Comparison of ENCODE assay signal across 1 cellular context in the genomic region with DNA sequence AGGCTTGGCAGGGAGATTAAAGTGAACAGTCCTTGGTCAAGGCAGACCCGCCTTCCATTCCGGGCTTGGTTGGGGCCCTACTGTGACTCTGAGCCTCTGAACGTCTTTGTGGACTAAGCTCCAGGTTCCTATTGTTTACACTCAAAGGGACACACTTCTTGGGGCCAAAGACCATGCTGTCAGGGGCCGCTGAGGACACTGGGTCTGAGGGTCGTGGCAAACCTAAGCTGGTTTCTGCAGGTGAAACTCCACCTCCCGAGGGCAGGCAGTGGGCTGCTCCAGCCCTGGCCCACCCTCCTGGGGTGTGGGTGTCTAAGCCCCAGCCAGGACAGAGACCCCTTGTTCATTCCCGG.
A peak's percentile ranks its signal among the peaks of the same experiment; 100 is the strongest.
TF ChIP-seq lines count a peak whose summit lies in the region.

No MANE protein-coding gene starts in this region.

TF ChIP-seq in HepG2, 621 proteins besides CTCF, POLR2A, EP300 and RAD21 (continued from another document and continues in another):
- TF ChIP-seq, protein P1, sequence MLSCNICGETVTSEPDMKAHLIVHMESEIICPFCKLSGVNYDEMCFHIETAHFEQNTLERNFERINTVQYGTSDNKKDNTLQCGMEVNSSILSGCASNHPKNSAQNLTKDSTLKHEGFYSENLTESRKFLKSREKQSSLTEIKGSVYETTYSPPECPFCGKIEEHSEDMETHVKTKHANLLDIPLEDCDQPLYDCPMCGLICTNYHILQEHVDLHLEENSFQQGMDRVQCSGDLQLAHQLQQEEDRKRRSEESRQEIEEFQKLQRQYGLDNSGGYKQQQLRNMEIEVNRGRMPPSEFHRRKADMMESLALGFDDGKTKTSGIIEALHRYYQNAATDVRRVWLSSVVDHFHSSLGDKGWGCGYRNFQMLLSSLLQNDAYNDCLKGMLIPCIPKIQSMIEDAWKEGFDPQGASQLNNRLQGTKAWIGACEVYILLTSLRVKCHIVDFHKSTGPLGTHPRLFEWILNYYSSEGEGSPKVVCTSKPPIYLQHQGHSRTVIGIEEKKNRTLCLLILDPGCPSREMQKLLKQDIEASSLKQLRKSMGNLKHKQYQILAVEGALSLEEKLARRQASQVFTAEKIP (CRISPR knock-in tag; IDR thresholded peaks at IDR 0.05; ENCODE audit: borderline replicate concordance): no peak
- TF ChIP-seq ZNF572 (CRISPR knock-in tag; IDR thresholded peaks at IDR 0.05): peak; percentile 80; the same call in 1 of the 2 replicates
- no peak; the same call in 1 of the 2 replicates for TF ChIP-seq ZNF567 (CRISPR knock-in tag; IDR thresholded peaks at IDR 0.05; ENCODE audit: borderline replicate concordance)
- peak; percentile 40; the same call in 1 of the 2 replicates for TF ChIP-seq ZNF607 (CRISPR knock-in tag; IDR thresholded peaks at IDR 0.05; ENCODE audit: borderline replicate concordance)
- peak; percentile 77; the same call in 1 of the 2 replicates for TF ChIP-seq MBD4 (IDR thresholded peaks at IDR 0.05; ENCODE audit: borderline replicate concordance, low read length)
- TF ChIP-seq NCOA5 (CRISPR knock-in tag; IDR thresholded peaks at IDR 0.05): no peak
- TF ChIP-seq FOXA3 (CRISPR knock-in tag; IDR thresholded peaks at IDR 0.05): peak; percentile 44; the same call in 1 of the 2 replicates
- 0 out of 2 replicates have a peak, but pooled peaks have one; percentile 49 for TF ChIP-seq FOXC1 (CRISPR knock-in tag; IDR thresholded peaks at IDR 0.05; ENCODE audit: borderline replicate concordance)
- TF ChIP-seq BORCS8-MEF2B (CRISPR knock-in tag; IDR thresholded peaks at IDR 0.05): peak; percentile 51; the same call in 1 of the 2 replicates
- TF ChIP-seq ZC3H4 (CRISPR knock-in tag; IDR thresholded peaks at IDR 0.05; ENCODE audit: borderline replicate concordance): no peak
- peak; percentile 24; the same call in 1 of the 2 replicates for TF ChIP-seq HOXA3 (CRISPR knock-in tag; IDR thresholded peaks at IDR 0.05)
- peak; percentile 77; the same call in 1 of the 2 replicates for TF ChIP-seq SNAPC2 (CRISPR knock-in tag; IDR thresholded peaks at IDR 0.05)
- 0 out of 2 replicates have a peak, but pooled peaks have one; percentile 60 for TF ChIP-seq ZSCAN20 (CRISPR knock-in tag; IDR thresholded peaks at IDR 0.05; ENCODE audit: borderline replicate concordance)
- no peak for TF ChIP-seq HNRNPH1 (optimal IDR thresholded peaks at IDR 0.05; ENCODE audit: low read depth, low read length)
- no peak; the same call in 1 of the 2 replicates for TF ChIP-seq POLR2AphosphoS5 (IDR thresholded peaks at IDR 0.05; ENCODE audit: low read depth, low read length)
- TF ChIP-seq ZNF232 (CRISPR knock-in tag; IDR thresholded peaks at IDR 0.05; ENCODE audit: borderline replicate concordance): 0 out of 2 replicates have a peak, but pooled peaks have one; percentile 81
- TF ChIP-seq, protein P2, sequence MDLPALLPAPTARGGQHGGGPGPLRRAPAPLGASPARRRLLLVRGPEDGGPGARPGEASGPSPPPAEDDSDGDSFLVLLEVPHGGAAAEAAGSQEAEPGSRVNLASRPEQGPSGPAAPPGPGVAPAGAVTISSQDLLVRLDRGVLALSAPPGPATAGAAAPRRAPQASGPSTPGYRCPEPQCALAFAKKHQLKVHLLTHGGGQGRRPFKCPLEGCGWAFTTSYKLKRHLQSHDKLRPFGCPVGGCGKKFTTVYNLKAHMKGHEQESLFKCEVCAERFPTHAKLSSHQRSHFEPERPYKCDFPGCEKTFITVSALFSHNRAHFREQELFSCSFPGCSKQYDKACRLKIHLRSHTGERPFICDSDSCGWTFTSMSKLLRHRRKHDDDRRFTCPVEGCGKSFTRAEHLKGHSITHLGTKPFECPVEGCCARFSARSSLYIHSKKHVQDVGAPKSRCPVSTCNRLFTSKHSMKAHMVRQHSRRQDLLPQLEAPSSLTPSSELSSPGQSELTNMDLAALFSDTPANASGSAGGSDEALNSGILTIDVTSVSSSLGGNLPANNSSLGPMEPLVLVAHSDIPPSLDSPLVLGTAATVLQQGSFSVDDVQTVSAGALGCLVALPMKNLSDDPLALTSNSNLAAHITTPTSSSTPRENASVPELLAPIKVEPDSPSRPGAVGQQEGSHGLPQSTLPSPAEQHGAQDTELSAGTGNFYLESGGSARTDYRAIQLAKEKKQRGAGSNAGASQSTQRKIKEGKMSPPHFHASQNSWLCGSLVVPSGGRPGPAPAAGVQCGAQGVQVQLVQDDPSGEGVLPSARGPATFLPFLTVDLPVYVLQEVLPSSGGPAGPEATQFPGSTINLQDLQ (CRISPR knock-in tag; IDR thresholded peaks at IDR 0.05): no peak
- peak; percentile 42; the same call in 1 of the 2 replicates for TF ChIP-seq ZNF451 (CRISPR knock-in tag; IDR thresholded peaks at IDR 0.05)
- TF ChIP-seq, protein P3, sequence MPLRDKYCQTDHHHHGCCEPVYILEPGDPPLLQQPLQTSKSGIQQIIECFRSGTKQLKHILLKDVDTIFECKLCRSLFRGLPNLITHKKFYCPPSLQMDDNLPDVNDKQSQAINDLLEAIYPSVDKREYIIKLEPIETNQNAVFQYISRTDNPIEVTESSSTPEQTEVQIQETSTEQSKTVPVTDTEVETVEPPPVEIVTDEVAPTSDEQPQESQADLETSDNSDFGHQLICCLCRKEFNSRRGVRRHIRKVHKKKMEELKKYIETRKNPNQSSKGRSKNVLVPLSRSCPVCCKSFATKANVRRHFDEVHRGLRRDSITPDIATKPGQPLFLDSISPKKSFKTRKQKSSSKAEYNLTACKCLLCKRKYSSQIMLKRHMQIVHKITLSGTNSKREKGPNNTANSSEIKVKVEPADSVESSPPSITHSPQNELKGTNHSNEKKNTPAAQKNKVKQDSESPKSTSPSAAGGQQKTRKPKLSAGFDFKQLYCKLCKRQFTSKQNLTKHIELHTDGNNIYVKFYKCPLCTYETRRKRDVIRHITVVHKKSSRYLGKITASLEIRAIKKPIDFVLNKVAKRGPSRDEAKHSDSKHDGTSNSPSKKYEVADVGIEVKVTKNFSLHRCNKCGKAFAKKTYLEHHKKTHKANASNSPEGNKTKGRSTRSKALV (CRISPR knock-in tag; IDR thresholded peaks at IDR 0.05): 0 out of 2 replicates have a peak, but pooled peaks have one; percentile 12
- TF ChIP-seq, protein P4, sequence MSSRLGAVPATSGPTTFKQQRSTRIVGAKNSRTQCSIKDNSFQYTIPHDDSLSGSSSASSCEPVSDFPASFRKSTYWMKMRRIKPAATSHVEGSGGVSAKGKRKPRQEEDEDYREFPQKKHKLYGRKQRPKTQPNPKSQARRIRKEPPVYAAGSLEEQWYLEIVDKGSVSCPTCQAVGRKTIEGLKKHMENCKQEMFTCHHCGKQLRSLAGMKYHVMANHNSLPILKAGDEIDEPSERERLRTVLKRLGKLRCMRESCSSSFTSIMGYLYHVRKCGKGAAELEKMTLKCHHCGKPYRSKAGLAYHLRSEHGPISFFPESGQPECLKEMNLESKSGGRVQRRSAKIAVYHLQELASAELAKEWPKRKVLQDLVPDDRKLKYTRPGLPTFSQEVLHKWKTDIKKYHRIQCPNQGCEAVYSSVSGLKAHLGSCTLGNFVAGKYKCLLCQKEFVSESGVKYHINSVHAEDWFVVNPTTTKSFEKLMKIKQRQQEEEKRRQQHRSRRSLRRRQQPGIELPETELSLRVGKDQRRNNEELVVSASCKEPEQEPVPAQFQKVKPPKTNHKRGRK (CRISPR knock-in tag; IDR thresholded peaks at IDR 0.05): peak; percentile 64; the same call in 1 of the 2 replicates
- TF ChIP-seq, protein P5, sequence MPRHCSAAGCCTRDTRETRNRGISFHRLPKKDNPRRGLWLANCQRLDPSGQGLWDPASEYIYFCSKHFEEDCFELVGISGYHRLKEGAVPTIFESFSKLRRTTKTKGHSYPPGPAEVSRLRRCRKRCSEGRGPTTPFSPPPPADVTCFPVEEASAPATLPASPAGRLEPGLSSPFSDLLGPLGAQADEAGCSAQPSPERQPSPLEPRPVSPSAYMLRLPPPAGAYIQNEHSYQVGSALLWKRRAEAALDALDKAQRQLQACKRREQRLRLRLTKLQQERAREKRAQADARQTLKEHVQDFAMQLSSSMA (CRISPR knock-in tag; IDR thresholded peaks at IDR 0.05): 0 out of 2 replicates have a peak, but pooled peaks have one; percentile 16
- TF ChIP-seq ZNF878 (CRISPR knock-in tag; IDR thresholded peaks at IDR 0.05): 0 out of 2 replicates have a peak, but pooled peaks have one; percentile 46
- no peak for TF ChIP-seq CEBPG (CRISPR knock-in tag; IDR thresholded peaks at IDR 0.05)
- TF ChIP-seq SIX1 (CRISPR knock-in tag; IDR thresholded peaks at IDR 0.05; ENCODE audit: borderline replicate concordance): no peak
- TF ChIP-seq, protein P6, sequence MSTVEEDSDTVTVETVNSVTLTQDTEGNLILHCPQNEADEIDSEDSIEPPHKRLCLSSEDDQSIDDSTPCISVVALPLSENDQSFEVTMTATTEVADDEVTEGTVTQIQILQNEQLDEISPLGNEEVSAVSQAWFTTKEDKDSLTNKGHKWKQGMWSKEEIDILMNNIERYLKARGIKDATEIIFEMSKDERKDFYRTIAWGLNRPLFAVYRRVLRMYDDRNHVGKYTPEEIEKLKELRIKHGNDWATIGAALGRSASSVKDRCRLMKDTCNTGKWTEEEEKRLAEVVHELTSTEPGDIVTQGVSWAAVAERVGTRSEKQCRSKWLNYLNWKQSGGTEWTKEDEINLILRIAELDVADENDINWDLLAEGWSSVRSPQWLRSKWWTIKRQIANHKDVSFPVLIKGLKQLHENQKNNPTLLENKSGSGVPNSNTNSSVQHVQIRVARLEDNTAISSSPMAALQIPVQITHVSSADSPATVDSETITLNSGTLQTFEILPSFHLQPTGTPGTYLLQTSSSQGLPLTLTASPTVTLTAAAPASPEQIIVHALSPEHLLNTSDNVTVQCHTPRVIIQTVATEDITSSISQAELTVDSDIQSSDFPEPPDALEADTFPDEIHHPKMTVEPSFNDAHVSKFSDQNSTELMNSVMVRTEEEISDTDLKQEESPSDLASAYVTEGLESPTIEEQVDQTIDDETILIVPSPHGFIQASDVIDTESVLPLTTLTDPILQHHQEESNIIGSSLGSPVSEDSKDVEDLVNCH (CRISPR knock-in tag; IDR thresholded peaks at IDR 0.05): no peak
- TF ChIP-seq HNF4A (CRISPR knock-in tag; IDR thresholded peaks at IDR 0.05): peak; percentile 72
- TF ChIP-seq ZNF446 (CRISPR knock-in tag; IDR thresholded peaks at IDR 0.05): no peak
- TF ChIP-seq, protein P7, sequence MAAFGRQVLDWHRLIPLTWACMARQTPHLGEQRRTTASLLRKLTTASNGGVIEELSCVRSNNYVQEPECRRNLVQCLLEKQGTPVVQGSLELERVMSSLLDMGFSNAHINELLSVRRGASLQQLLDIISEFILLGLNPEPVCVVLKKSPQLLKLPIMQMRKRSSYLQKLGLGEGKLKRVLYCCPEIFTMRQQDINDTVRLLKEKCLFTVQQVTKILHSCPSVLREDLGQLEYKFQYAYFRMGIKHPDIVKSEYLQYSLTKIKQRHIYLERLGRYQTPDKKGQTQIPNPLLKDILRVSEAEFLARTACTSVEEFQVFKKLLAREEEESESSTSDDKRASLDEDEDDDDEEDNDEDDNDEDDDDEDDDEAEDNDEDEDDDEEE (CRISPR knock-in tag; IDR thresholded peaks at IDR 0.05): peak; percentile 72; the same call in 1 of the 2 replicates
- no peak for TF ChIP-seq ZNF550 (CRISPR knock-in tag; IDR thresholded peaks at IDR 0.05; ENCODE audit: borderline replicate concordance)
- TF ChIP-seq ZNF138 (CRISPR knock-in tag; IDR thresholded peaks at IDR 0.05; ENCODE audit: low read depth): no peak
- 0 out of 2 replicates have a peak, but pooled peaks have one; percentile 23 for TF ChIP-seq HDAC1 (CRISPR knock-in tag; IDR thresholded peaks at IDR 0.05)
- TF ChIP-seq, protein P8, sequence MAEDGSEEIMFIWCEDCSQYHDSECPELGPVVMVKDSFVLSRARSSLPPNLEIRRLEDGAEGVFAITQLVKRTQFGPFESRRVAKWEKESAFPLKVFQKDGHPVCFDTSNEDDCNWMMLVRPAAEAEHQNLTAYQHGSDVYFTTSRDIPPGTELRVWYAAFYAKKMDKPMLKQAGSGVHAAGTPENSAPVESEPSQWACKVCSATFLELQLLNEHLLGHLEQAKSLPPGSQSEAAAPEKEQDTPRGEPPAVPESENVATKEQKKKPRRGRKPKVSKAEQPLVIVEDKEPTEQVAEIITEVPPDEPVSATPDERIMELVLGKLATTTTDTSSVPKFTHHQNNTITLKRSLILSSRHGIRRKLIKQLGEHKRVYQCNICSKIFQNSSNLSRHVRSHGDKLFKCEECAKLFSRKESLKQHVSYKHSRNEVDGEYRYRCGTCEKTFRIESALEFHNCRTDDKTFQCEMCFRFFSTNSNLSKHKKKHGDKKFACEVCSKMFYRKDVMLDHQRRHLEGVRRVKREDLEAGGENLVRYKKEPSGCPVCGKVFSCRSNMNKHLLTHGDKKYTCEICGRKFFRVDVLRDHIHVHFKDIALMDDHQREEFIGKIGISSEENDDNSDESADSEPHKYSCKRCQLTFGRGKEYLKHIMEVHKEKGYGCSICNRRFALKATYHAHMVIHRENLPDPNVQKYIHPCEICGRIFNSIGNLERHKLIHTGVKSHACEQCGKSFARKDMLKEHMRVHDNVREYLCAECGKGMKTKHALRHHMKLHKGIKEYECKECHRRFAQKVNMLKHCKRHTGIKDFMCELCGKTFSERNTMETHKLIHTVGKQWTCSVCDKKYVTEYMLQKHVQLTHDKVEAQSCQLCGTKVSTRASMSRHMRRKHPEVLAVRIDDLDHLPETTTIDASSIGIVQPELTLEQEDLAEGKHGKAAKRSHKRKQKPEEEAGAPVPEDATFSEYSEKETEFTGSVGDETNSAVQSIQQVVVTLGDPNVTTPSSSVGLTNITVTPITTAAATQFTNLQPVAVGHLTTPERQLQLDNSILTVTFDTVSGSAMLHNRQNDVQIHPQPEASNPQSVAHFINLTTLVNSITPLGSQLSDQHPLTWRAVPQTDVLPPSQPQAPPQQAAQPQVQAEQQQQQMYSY (CRISPR knock-in tag; IDR thresholded peaks at IDR 0.05): 0 out of 2 replicates have a peak, but pooled peaks have one; percentile 18
- TF ChIP-seq GPN1 (CRISPR knock-in tag; IDR thresholded peaks at IDR 0.05; ENCODE audit: borderline replicate concordance): no peak
- TF ChIP-seq TOPORS (CRISPR knock-in tag; IDR thresholded peaks at IDR 0.05): no peak
- 0 out of 2 replicates have a peak, but pooled peaks have one; percentile 18 for TF ChIP-seq DR1 (CRISPR knock-in tag; IDR thresholded peaks at IDR 0.05)
- TF ChIP-seq TEAD3 (CRISPR knock-in tag; optimal IDR thresholded peaks at IDR 0.05; ENCODE audit: borderline replicate concordance): peak; percentile 36
- TF ChIP-seq ZNF7 (CRISPR knock-in tag; IDR thresholded peaks at IDR 0.05): no peak
- 0 out of 2 replicates have a peak, but pooled peaks have one; percentile 46 for TF ChIP-seq ZNF180 (CRISPR knock-in tag; IDR thresholded peaks at IDR 0.05; ENCODE audit: borderline replicate concordance, low read depth)
- 0 out of 2 replicates have a peak, but pooled peaks have one; percentile 31 for TF ChIP-seq SOX5 (CRISPR knock-in tag; IDR thresholded peaks at IDR 0.05; ENCODE audit: borderline replicate concordance)
- TF ChIP-seq ZNF619 (CRISPR knock-in tag; IDR thresholded peaks at IDR 0.05): 0 out of 2 replicates have a peak, but pooled peaks have one; percentile 2
